ENCODE assay signal across 12 cellular contexts in the genomic region with DNA sequence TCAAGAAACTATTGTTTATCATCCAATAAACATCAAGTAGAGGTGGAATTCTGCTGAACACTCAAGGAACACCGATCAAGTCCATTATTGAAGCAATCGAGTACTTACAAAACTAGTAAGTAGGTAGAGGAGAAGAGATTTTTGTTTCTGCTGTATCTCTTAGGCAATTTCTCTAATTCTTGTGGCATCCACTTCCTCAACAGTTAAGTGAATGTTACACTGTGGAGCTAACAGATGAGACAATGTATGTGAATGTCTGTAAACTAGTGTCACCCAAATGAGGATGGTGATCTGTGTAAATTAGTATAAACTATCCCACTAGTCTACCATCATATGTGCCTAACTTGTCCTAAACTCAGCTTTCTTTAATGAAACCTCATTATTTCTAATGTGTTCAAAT.
"Had no signal": no experiment of that assay in that cellular context is flagged by ENCODE, and none has a peak within 500 bp of the region (broad histone marks: within the 10 kb centered on the region; RNA-seq: fewer than 3 reads in every experiment).

No MANE protein-coding gene starts in this region.

- H3K27ac Mint-ChIP-seq: activated CD4-positive, alpha-beta memory T cell treated with anti-CD3 and anti-CD28 coated beads, Interleukin-2, amount 10 ng/mL, durations not matched to agents 7 days and 5 days; activated T-cell treated with anti-CD3 and anti-CD28 coated beads, Interleukin-2, amount 50 U/mL, for 24 hours had no signal

- ATAC-seq: pancreas had no signal

- H3K9me3 ChIP-seq: adrenal gland, pancreas had no signal

- H3K4me3 ChIP-seq: adrenal gland, pancreas had no signal

- H3K36me3 ChIP-seq: adrenal gland, pancreas had no signal

- H3K4me1 Mint-ChIP-seq: activated CD4-positive, alpha-beta memory T cell treated with anti-CD3 and anti-CD28 coated beads, Interleukin-2, amount 10 ng/mL, durations not matched to agents 7 days and 5 days had no signal

- H3K4me3 Mint-ChIP-seq: activated CD4-positive, alpha-beta memory T cell treated with anti-CD3 and anti-CD28 coated beads, Interleukin-2, amount 10 ng/mL, durations not matched to agents 7 days and 5 days; activated T-cell treated with anti-CD3 and anti-CD28 coated beads, Interleukin-2, amount 50 U/mL, for 24 hours had no signal

- H3K27me3 ChIP-seq: pancreas had no signal

- H3K9me3 Mint-ChIP-seq: activated T-cell treated with anti-CD3 and anti-CD28 coated beads, Interleukin-2, amount 50 U/mL, for 24 hours had no signal

- H3K27me3 Mint-ChIP-seq: activated CD4-positive, alpha-beta memory T cell treated with anti-CD3 and anti-CD28 coated beads, Interleukin-2, amount 10 ng/mL, durations not matched to agents 7 days and 5 days; activated T-cell treated with anti-CD3 and anti-CD28 coated beads, Interleukin-2, amount 50 U/mL, for 24 hours; naive B cell had no signal

- H3K27ac ChIP-seq: adrenal gland, pancreas, VCaP had no signal

- DNase-seq: activated CD4-positive, alpha-beta memory T cell treated with anti-CD3 and anti-CD28 coated beads, Interleukin-2, amount 10 ng/mL, durations not matched to agents 7 days and 5 days; activated effector memory CD4-positive, alpha-beta T cell treated with Interleukin-2 at 50 U/mL for 16 hours; activated naive CD4-positive, alpha-beta T cell treated with anti-CD3 and anti-CD28 coated beads, Interleukin-2, amount 50 U/mL, for 16 hours; activated T-cell treated with anti-CD3 and anti-CD28 coated beads, Interleukin-2, amount 50 U/mL, for 24 hours; adrenal gland; islet precursor cell; naive B cell; pancreas; stimulated activated CD4-positive, alpha-beta T cell treated with anti-CD3 and anti-CD28 coated beads, Interleukin-2, amount 100 ng/mL, for 48 hours; stimulated activated naive CD4-positive, alpha-beta T cell; trophoblast cell had no signal
